In the genomic region with DNA sequence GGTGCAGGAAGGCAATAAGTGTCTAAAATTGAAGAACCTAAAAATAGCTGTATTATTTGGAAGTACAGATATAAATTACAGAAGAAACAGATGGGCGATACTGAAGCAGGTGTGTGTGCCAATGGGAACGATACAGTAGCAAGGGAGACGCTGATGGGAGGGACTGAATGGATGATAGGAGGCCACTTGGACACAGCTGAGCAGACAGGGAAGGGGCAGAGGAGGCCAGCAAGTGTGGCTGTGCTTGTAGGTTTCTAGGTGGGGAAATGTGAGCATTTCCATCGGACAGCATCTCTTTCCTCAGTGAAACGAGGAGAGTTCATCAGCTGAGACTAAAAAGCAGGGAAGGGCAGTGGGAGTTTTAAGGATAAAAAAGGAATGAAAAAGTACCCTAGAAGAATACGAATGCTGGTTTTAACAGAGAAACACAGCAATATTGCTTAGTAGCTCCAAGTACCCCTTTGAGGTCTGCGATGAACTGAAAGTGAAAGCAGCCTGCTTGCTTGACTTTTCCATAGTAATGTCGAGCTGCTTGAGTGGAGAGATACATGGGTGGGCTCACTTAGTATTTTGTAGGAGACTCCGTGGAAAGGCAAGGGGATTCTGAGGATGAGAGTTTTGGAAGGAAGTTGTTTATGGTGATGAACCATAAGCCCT, we compare ENCODE assay signal across 8 cellular contexts.
A peak's percentile ranks its signal among the peaks of the same experiment; 100 is the strongest.
DNase-seq lines count a peak whose midpoint lies in the region; ATAC-seq and TF ChIP-seq lines count a peak whose summit lies in the region.

No MANE protein-coding gene starts in this region.

- H3K79me2 ChIP-seq in ACC112 (ENCODE audit: control insufficient read depth, insufficient read depth, low read length, unreplicated experiment), result no peaks in the 10 kb centered on the region
- no peaks in the 10 kb centered on the region for H3K79me2 ChIP-seq in MM.1S (ENCODE audit: low read length)

- TF ChIP-seq CTCF in MM.1S (IDR thresholded peaks at IDR 0.05; ENCODE audit: low read length), result no peak

- peak overlapping the region; percentile 56 for H3K4me2 ChIP-seq in MM.1S (ENCODE audit: low read depth, low read length)

- ATAC-seq in GM18498 (IDR thresholded peaks at IDR 0.05; ENCODE audit: unreplicated experiment) (peak; percentile 48), GM19324 (IDR thresholded peaks at IDR 0.05; ENCODE audit: low FRiP score, unreplicated experiment) (no peak), HG02588 (IDR thresholded peaks at IDR 0.05; ENCODE audit: unreplicated experiment) (no peak)

- H3K27me3 ChIP-seq in ACC112 (ENCODE audit: insufficient read depth, low read length) (peaks cover 3% of the 10 kb centered on the region; the same call in 1 of the 2 replicates), MM.1S (replicated peaks; ENCODE audit: insufficient read depth, low read length) (no peaks in the 10 kb centered on the region)

- POLR2A ChIA-PET in activated CD4-positive, alpha-beta T cell treated with anti-CD3 and anti-CD28 coated beads, Interleukin-2, amount 10 ng/mL, durations not matched to agents 7 days and 5 days (lab: Charles Lee), result interaction anchor here (1.2 kb wide), 1 partner anchor 92 kb away, joined by 3 read pairs; no protein-coding TSS in a partner anchor

- H4K20me1 ChIP-seq in MM.1S (ENCODE audit: insufficient read depth, low read length), result no peaks in the 10 kb centered on the region

- DNase-seq in MM.1S (peak; percentile 56), medulla oblongata (ENCODE audit: extremely low spot score) (peak; percentile 19), cortex of kidney (lab: John Stamatoyannopoulos, UW) (no peak)
- DNase-seq in activated CD4-positive, alpha-beta T cell treated with anti-CD3 and anti-CD28 coated beads, Interleukin-2, amount 10 ng/mL, durations not matched to agents 7 days and 5 days, result peak; percentile 70

- H3K9ac ChIP-seq in MM.1S (ENCODE audit: low read length), result peak overlapping the region; percentile 5; the same call in 1 of the 2 replicates

- no peak overlapping the region for H3K27ac ChIP-seq in ACC112 (ENCODE audit: low read depth, low read length)
- no peak overlapping the region for H3K27ac ChIP-seq in MM.1S (ENCODE audit: low read length)

- no peaks in the 10 kb centered on the region; the same call in 1 of the 2 replicates for H3F3A ChIP-seq in MM.1S (ENCODE audit: insufficient read depth, low read length)

- H3K4me3 Mint-ChIP-seq in activated CD4-positive, alpha-beta T cell treated with anti-CD3 and anti-CD28 coated beads, Interleukin-2, amount 10 ng/mL, durations not matched to agents 7 days and 5 days, result no peak overlapping the region

- H3K36me3 Mint-ChIP-seq in activated CD4-positive, alpha-beta T cell treated with anti-CD3 and anti-CD28 coated beads, Interleukin-2, amount 10 ng/mL, durations not matched to agents 7 days and 5 days (ENCODE audit: low read depth), result no peaks in the 10 kb centered on the region

- H3K9me3 ChIP-seq in MM.1S (replicated peaks; ENCODE audit: insufficient read depth, low read length), result no peaks in the 10 kb centered on the region

- CTCF ChIA-PET in activated CD4-positive, alpha-beta T cell treated with anti-CD3 and anti-CD28 coated beads, Interleukin-2, amount 10 ng/mL, durations not matched to agents 7 days and 5 days (lab: Charles Lee), result interaction anchor here (1.0 to 3.9 kb wide), 5 partner anchors 10 to 44 kb away, joined by 3 to 28 read pairs (median 6); no protein-coding TSS in a partner anchor

- H3K4me3 ChIP-seq in ACC112 (ENCODE audit: low read depth, low read length) (peak overlapping the region; percentile 82), MM.1S (ENCODE audit: low read length) (peak overlapping the region; percentile 58)

- H3K36me3 ChIP-seq in ACC112 (ENCODE audit: insufficient read depth, low read length) (no peaks in the 10 kb centered on the region), MM.1S (replicated peaks; ENCODE audit: insufficient read depth, low read length) (no peaks in the 10 kb centered on the region)

- no peaks in the 10 kb centered on the region for H3K27me3 Mint-ChIP-seq in activated CD4-positive, alpha-beta T cell treated with anti-CD3 and anti-CD28 coated beads, Interleukin-2, amount 10 ng/mL, durations not matched to agents 7 days and 5 days

- H3K9me2 ChIP-seq in MM.1S (replicated peaks; ENCODE audit: insufficient read depth, low read length), result no peaks in the 10 kb centered on the region

- H2AFZ ChIP-seq in ACC112 (ENCODE audit: low read length, unreplicated experiment), result peak overlapping the region; percentile 72
- peak overlapping the region; percentile 65 for H2AFZ ChIP-seq in MM.1S (ENCODE audit: low read length)

- no peaks in the 10 kb centered on the region for H3K9me3 Mint-ChIP-seq in activated CD4-positive, alpha-beta T cell treated with anti-CD3 and anti-CD28 coated beads, Interleukin-2, amount 10 ng/mL, durations not matched to agents 7 days and 5 days

- H3K4me1 ChIP-seq in ACC112 (ENCODE audit: control insufficient read depth, insufficient read depth, low read length, unreplicated experiment) (no peaks in the 10 kb centered on the region), MM.1S (ENCODE audit: low read length) (peaks cover 13% of the 10 kb centered on the region)

- no peak overlapping the region for H3K27ac Mint-ChIP-seq in activated CD4-positive, alpha-beta T cell treated with anti-CD3 and anti-CD28 coated beads, Interleukin-2, amount 10 ng/mL, durations not matched to agents 7 days and 5 days

- H3K4me1 Mint-ChIP-seq in activated CD4-positive, alpha-beta T cell treated with anti-CD3 and anti-CD28 coated beads, Interleukin-2, amount 10 ng/mL, durations not matched to agents 7 days and 5 days, result peaks cover 2% of the 10 kb centered on the region
